In genomic region chr3:159764211-159765024, GRCh38 we compare ENCODE assay signal across 8 cellular contexts.
DNase-seq lines count a peak whose midpoint lies in the region; TF ChIP-seq lines count a peak whose summit lies in the region.

No MANE protein-coding gene starts in this region.

- CTCF ChIA-PET in mammary epithelial cell (lab: Charles Lee; ENCODE audit: low non-redundant PET), result interaction anchor here (0.6 kb wide), 1 partner anchor 38 kb away, joined by 3 read pairs; no protein-coding TSS in a partner anchor

- H3K4me3 ChIP-seq in DOHH2 (ENCODE audit: low read length) (peak overlapping the region; percentile 42), mammary epithelial cell (replicated peaks in 1 of 3; ENCODE audit: insufficient read depth in 1 of 3, low read depth in 2 of 3, low read length in 3 of 3) (peak overlapping the region; percentile 59 to 82 (median 71)), iPS-20b (ENCODE audit: low read length) (peak overlapping the region; percentile 94), skeletal muscle cell (ENCODE audit: low read depth, low read length) (peak overlapping the region; percentile 75)

- peaks cover 51% of the 10 kb centered on the region for H3K27me3 ChIP-seq in DOHH2 (ENCODE audit: control insufficient read depth, low read length)
- H3K27me3 ChIP-seq in mammary epithelial cell (ENCODE audit: insufficient read depth, low read length), result no peaks in the 10 kb centered on the region
- H3K27me3 ChIP-seq in iPS-20b (ENCODE audit: insufficient read depth, low read length), result peaks cover 26% of the 10 kb centered on the region; the same call in 1 of the 2 replicates

- H3K4me1 ChIP-seq in DOHH2 (ENCODE audit: control insufficient read depth, low read length) (peaks cover 8% of the 10 kb centered on the region; the same call in 1 of the 2 replicates), mammary epithelial cell (ENCODE audit: insufficient read depth, low read length) (peaks cover 51% of the 10 kb centered on the region), iPS-20b (ENCODE audit: insufficient read depth, low read length) (peaks cover 23% of the 10 kb centered on the region)

- no peaks in the 10 kb centered on the region for H3F3A ChIP-seq in DOHH2 (ENCODE audit: control insufficient read depth, insufficient read depth)

- H3K4me2 ChIP-seq in DOHH2 (ENCODE audit: low read length) (peak overlapping the region; percentile 53), mammary epithelial cell (ENCODE audit: insufficient read depth, low read depth, low read length) (peak overlapping the region; percentile 90)

- no peaks in the 10 kb centered on the region for H3K9me3 ChIP-seq in DOHH2 (ENCODE audit: control insufficient read depth, insufficient read depth, low read length)
- H3K9me3 ChIP-seq in mammary epithelial cell (replicated peaks; ENCODE audit: insufficient read depth, low read length), result no peaks in the 10 kb centered on the region
- H3K9me3 ChIP-seq in iPS-20b (ENCODE audit: insufficient read depth, low read depth, low read length), result no peaks in the 10 kb centered on the region

- peak overlapping the region; percentile 50 for H2AFZ ChIP-seq in mammary epithelial cell (ENCODE audit: low read depth, low read length)

- TF ChIP-seq CTCF in DOHH2 (IDR thresholded peaks at IDR 0.05; ENCODE audit: low read depth, low read length, poor library complexity, severe bottlenecking) (no peak), mammary epithelial cell (conservative IDR thresholded peaks at IDR 0.05 in 1 of 2, IDR thresholded peaks at IDR 0.05 in 1 of 2; ENCODE audit: extremely low read depth in 1 of 2, insufficient read depth in 1 of 2, low read depth in 1 of 2, low read length in 2 of 2) (no peak)

- H3K9ac ChIP-seq in mammary epithelial cell (ENCODE audit: insufficient read depth, low read length), result peak overlapping the region; percentile 82
- H3K9ac ChIP-seq in iPS-20b (ENCODE audit: low read depth, low read length), result peak overlapping the region; percentile 75; the same call in 1 of the 2 replicates

- H3K36me3 ChIP-seq in DOHH2 (ENCODE audit: control insufficient read depth, low read length), result no peaks in the 10 kb centered on the region
- peaks cover 4% of the 10 kb centered on the region for H3K36me3 ChIP-seq in mammary epithelial cell (ENCODE audit: insufficient read depth, low read length)
- H3K36me3 ChIP-seq in iPS-20b (ENCODE audit: insufficient read depth, low read depth, low read length), result no peaks in the 10 kb centered on the region

- H3K9me2 ChIP-seq in DOHH2 (replicated peaks; ENCODE audit: control insufficient read depth, low read length), result no peaks in the 10 kb centered on the region

- dilution Hi-C loops in mammary epithelial cell (cut with HindIII; ENCODE audit: low sequenced_read_pairs), result no loop called here

- 18% methylated on average over 8 of the region's 65 CpGs for WGBS in mammary epithelial cell (ENCODE audit: low coverage, missing lambda C conversion rate)

- H4K20me1 ChIP-seq in DOHH2 (ENCODE audit: control insufficient read depth, insufficient read depth, low read depth, low read length) (no peaks in the 10 kb centered on the region), mammary epithelial cell (ENCODE audit: insufficient read depth, low read length) (no peaks in the 10 kb centered on the region)

- intact Hi-C loops in mammary epithelial cell (cut with micrococcal nuclease), result loop anchor here (1.0 to 10.0 kb wide), 12 partner anchors 20 to 310 kb away; no protein-coding TSS in a partner anchor

- DNase-seq in GOT3 (lab: John Stamatoyannopoulos, UW) (peak; percentile 81), NOMO-1 treated with DMSO at 0.1 percent for 48 hours (lab: John Stamatoyannopoulos, UW; ENCODE audit: unreplicated experiment) (peak; percentile 36), mammary epithelial cell (peak; percentile 85), skeletal muscle cell (ENCODE audit: low read depth) (no peak), activated gamma-delta T cell treated with Interleukin-2 at 50 U/mL for 16 hours (no peak), UCSD-AML1 (lab: John Stamatoyannopoulos, UW; ENCODE audit: unreplicated experiment) (no peak)

- TSS peak; percentile 5 for BruUV-seq in mammary epithelial cell (replicated peaks; lab: Mats Ljungman, UMichigan)

- in situ Hi-C loops in mammary epithelial cell (cut with MboI; ENCODE audit: low sequenced_read_pairs in 2 of 2), result no loop called here

- H3K79me2 ChIP-seq in DOHH2 (ENCODE audit: control insufficient read depth, low read length), result no peaks in the 10 kb centered on the region
- H3K79me2 ChIP-seq in mammary epithelial cell (ENCODE audit: insufficient read depth, low read length), result peaks cover 44% of the 10 kb centered on the region

- H3K27ac ChIP-seq in DOHH2 (ENCODE audit: low read depth, low read length) (no peak overlapping the region), mammary epithelial cell (ENCODE audit: insufficient read depth, low read depth, low read length) (peak overlapping the region; percentile 93), iPS-20b (ENCODE audit: low read length) (no peak overlapping the region)

Comparison
In these comparisons a context has a peak if more than half of its experiments do, and no peak if none do; other contexts are left out.
1. H3K4me3 ChIP-seq: peak in every context shown above with its lines; median percentile 94 in iPS-20b; 75 in skeletal muscle cell; 71 in mammary epithelial cell; 42 in DOHH2.
2. DNase-seq: peak in GOT3 (single experiment), NOMO-1 treated with DMSO at 0.1 percent for 48 hours (single experiment) and mammary epithelial cell (single experiment); none in skeletal muscle cell (single experiment), activated gamma-delta T cell treated with Interleukin-2 at 50 U/mL for 16 hours (single experiment) and UCSD-AML1 (single experiment).